Comparison of ENCODE assay signal across 28 cellular contexts in genomic region chr1:30143517-30143916, GRCh38.
"Had no signal": no experiment of that assay in that cellular context is flagged by ENCODE, and none has a peak within 500 bp of the region (broad histone marks: within the 10 kb centered on the region; RNA-seq: fewer than 3 reads in every experiment).

No MANE protein-coding gene starts in this region.

- H3K9ac ChIP-seq: neural progenitor cell had no signal

- H3K27me3 ChIP-seq: neural progenitor cell, ovary, right atrium auricular region, uterus had no signal

- H3K4me1 ChIP-seq: left ventricle myocardium inferior, neural progenitor cell, right atrium auricular region, sigmoid colon, spleen, suprapubic skin, tibial artery, uterus had no signal

- H3K27ac Mint-ChIP-seq: mesothelial cell of epicardium; naive B cell; natural killer cell; nephron progenitor cell; neural progenitor cell; progenitor cell of endocrine pancreas; stimulated activated effector memory CD8-positive, alpha-beta T cell treated with anti-CD3 and anti-CD28 coated beads, Interleukin-12 subunit alpha, Interleukin-12 subunit beta, amount 100 ng/mL, for 72 hours; stimulated activated naive CD8-positive, alpha-beta T cell treated with anti-CD3 and anti-CD28 coated beads, Interleukin-15, Interleukin-2, amounts not matched to agents 100 ng/mL and 50 ng/mL, for 24 hours had no signal

- H3K36me3 ChIP-seq: left ventricle myocardium inferior, neural progenitor cell, neutrophil, ovary, right atrium auricular region, sigmoid colon, spleen, suprapubic skin, thoracic aorta, tibial artery, uterus had no signal

- H3K4me2 ChIP-seq: neural progenitor cell had no signal

- H2AFZ ChIP-seq: neural progenitor cell had no signal

- H3K4me1 Mint-ChIP-seq: mesothelial cell of epicardium, naive B cell, neural progenitor cell had no signal

- H3K27ac ChIP-seq: left ventricle myocardium inferior, neural progenitor cell, neutrophil, ovary, right atrium auricular region, sigmoid colon, spleen, suprapubic skin, thoracic aorta, tibial artery, uterus had no signal

- DNase-seq: hippocampal formation; kidney; left colon; left ventricle myocardium inferior; mesendoderm; naive B cell; natural killer cell; nephron progenitor cell; occipital lobe; ovary; sigmoid colon; small intestine; spleen; stimulated activated CD4-positive, alpha-beta T cell treated with anti-CD3 and anti-CD28 coated beads, Interleukin-4, amount 100 ng/mL, for 24 hours; stimulated activated naive CD4-positive, alpha-beta T cell; tibial artery; trophoblast cell; uterus had no signal

- H3K4me3 Mint-ChIP-seq: mesothelial cell of epicardium; naive B cell; natural killer cell; nephron progenitor cell; neural progenitor cell; stimulated activated effector memory CD8-positive, alpha-beta T cell treated with anti-CD3 and anti-CD28 coated beads, Interleukin-12 subunit alpha, Interleukin-12 subunit beta, amount 100 ng/mL, for 72 hours; stimulated activated naive CD8-positive, alpha-beta T cell treated with anti-CD3 and anti-CD28 coated beads, Interleukin-15, Interleukin-2, amounts not matched to agents 100 ng/mL and 50 ng/mL, for 24 hours had no signal

- ATAC-seq: left colon; natural killer cell; stimulated activated effector memory CD8-positive, alpha-beta T cell treated with anti-CD3 and anti-CD28 coated beads, Interleukin-12 subunit alpha, Interleukin-12 subunit beta, amount 100 ng/mL, for 72 hours had no signal

- H3K9me3 ChIP-seq: left ventricle myocardium inferior, neutrophil, ovary, right atrium auricular region, sigmoid colon, suprapubic skin, thoracic aorta, tibial artery, uterus had no signal

- H3K4me3 ChIP-seq: left ventricle myocardium inferior, lung, neural progenitor cell, ovary, right atrium auricular region, sigmoid colon, spleen, suprapubic skin, thoracic aorta, tibial artery, uterus had no signal

- H3K36me3 Mint-ChIP-seq: mesothelial cell of epicardium; naive B cell; natural killer cell; neural progenitor cell; stimulated activated effector memory CD8-positive, alpha-beta T cell treated with anti-CD3 and anti-CD28 coated beads, Interleukin-12 subunit alpha, Interleukin-12 subunit beta, amount 100 ng/mL, for 72 hours had no signal

- H3K9me3 Mint-ChIP-seq: natural killer cell; stimulated activated effector memory CD8-positive, alpha-beta T cell treated with anti-CD3 and anti-CD28 coated beads, Interleukin-12 subunit alpha, Interleukin-12 subunit beta, amount 100 ng/mL, for 72 hours; stimulated activated naive CD8-positive, alpha-beta T cell treated with anti-CD3 and anti-CD28 coated beads, Interleukin-15, Interleukin-2, amounts not matched to agents 100 ng/mL and 50 ng/mL, for 24 hours had no signal

- FAIRE-seq: kidney, small intestine had no signal
